1 cellular context compared by ENCODE assay signal in the genomic region with DNA sequence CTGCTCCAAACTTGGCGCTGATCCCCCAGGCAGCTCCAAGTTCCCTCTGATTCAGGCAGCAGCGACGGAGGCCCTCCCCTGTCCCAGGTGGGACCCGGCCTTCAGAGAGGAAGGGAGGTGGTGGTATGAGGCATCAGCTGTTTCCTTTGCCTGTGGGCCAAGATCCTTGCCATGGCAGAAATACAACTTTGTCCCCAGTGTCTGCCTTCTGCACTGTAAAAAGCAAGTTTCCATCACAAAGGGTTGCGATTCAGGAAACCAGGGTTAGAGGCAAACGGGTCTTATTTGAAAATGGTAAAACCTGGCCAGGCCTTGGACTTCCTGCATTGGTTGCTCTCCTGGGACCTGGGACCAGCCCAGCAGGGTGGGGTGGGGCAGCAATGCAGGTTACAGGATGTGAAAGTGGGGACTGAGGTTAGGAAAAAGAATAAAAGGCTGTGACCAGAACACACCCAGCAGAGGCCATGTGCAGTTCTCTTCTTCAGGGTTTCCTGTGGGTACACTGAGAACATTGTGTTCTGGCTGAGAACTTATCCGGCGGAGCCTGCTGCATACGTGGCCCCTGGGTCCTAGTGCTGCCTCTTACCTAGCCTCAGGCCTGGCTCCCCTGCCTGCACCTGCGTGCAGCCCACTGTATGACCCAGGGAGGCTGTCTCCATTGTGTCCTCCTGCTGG.
A peak's percentile ranks its signal among the peaks of the same experiment; 100 is the strongest.
TF ChIP-seq lines count a peak whose summit lies in the region.

No MANE protein-coding gene starts in this region.

TF ChIP-seq in HEK293, 187 proteins besides CTCF, POLR2A, EP300 and RAD21 (continued from another document and continues in another):
- TF ChIP-seq, protein P1, sequence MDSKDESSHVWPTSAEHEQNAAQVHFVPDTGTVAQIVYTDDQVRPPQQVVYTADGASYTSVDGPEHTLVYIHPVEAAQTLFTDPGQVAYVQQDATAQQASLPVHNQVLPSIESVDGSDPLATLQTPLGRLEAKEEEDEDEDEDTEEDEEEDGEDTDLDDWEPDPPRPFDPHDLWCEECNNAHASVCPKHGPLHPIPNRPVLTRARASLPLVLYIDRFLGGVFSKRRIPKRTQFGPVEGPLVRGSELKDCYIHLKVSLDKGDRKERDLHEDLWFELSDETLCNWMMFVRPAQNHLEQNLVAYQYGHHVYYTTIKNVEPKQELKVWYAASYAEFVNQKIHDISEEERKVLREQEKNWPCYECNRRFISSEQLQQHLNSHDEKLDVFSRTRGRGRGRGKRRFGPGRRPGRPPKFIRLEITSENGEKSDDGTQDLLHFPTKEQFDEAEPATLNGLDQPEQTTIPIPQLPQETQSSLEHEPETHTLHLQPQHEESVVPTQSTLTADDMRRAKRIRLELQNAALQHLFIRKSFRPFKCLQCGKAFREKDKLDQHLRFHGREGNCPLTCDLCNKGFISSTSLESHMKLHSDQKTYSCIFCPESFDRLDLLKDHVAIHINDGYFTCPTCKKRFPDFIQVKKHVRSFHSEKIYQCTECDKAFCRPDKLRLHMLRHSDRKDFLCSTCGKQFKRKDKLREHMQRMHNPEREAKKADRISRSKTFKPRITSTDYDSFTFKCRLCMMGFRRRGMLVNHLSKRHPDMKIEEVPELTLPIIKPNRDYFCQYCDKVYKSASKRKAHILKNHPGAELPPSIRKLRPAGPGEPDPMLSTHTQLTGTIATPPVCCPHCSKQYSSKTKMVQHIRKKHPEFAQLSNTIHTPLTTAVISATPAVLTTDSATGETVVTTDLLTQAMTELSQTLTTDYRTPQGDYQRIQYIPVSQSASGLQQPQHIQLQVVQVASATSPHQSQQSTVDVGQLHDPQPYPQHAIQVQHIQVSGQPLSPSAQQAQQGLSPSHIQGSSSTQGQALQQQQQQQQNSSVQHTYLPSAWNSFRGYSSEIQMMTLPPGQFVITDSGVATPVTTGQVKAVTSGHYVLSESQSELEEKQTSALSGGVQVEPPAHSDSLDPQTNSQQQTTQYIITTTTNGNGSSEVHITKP (tag by site-specific recombination; IDR thresholded peaks at IDR 0.05): peak; percentile 57
- TF ChIP-seq ZNF433 (tag by site-specific recombination; IDR thresholded peaks at IDR 0.05; ENCODE audit: low read depth) (no peak), ZNF10 (tag by site-specific recombination; IDR thresholded peaks at IDR 0.05) (no peak), ZNF777 (tag by site-specific recombination; IDR thresholded peaks at IDR 0.05; ENCODE audit: borderline replicate concordance) (no peak), ZNF561 (tag by site-specific recombination; IDR thresholded peaks at IDR 0.05; ENCODE audit: borderline replicate concordance) (no peak), RBAK (tag by site-specific recombination; IDR thresholded peaks at IDR 0.05) (no peak), ZNF202 (tag by site-specific recombination; IDR thresholded peaks at IDR 0.05; ENCODE audit: borderline replicate concordance) (no peak), ZBTB7A (tag by site-specific recombination; IDR thresholded peaks at IDR 0.05; ENCODE audit: low read depth) (no peak), ZNF175 (tag by site-specific recombination; IDR thresholded peaks at IDR 0.05) (no peak), HOXC10 (CRISPR knock-in tag; IDR thresholded peaks at IDR 0.05) (no peak), ZNF626 (tag by site-specific recombination; IDR thresholded peaks at IDR 0.05) (no peak), ZEB2 (tag by site-specific recombination; IDR thresholded peaks at IDR 0.05) (peak; percentile 20; the same call in 1 of the 2 replicates), KLF8 (tag by site-specific recombination; IDR thresholded peaks at IDR 0.05) (no peak), GFI1B (tag by site-specific recombination; IDR thresholded peaks at IDR 0.05) (no peak), ZNF747 (tag by site-specific recombination; IDR thresholded peaks at IDR 0.05) (no peak), KLF16 (tag by site-specific recombination; IDR thresholded peaks at IDR 0.05) (no peak), ZNF639 (tag by site-specific recombination; IDR thresholded peaks at IDR 0.05) (no peak), ZNF274 (IDR thresholded peaks at IDR 0.05; ENCODE audit: low read length) (no peak), ZNF274 (tag by site-specific recombination; IDR thresholded peaks at IDR 0.05; ENCODE audit: borderline replicate concordance) (no peak), ZNF211 (tag by site-specific recombination; IDR thresholded peaks at IDR 0.05; ENCODE audit: low read depth) (no peak), KLF1 (tag by site-specific recombination; IDR thresholded peaks at IDR 0.05) (peak; percentile 41; the same call in 1 of the 2 replicates), ZNF76 (tag by site-specific recombination; IDR thresholded peaks at IDR 0.05; ENCODE audit: borderline replicate concordance, low read depth) (no peak), ZNF174 (tag by site-specific recombination; IDR thresholded peaks at IDR 0.05) (no peak), ZNF391 (tag by site-specific recombination; IDR thresholded peaks at IDR 0.05; ENCODE audit: borderline replicate concordance, low read depth) (no peak), ZNF404 (tag by site-specific recombination; IDR thresholded peaks at IDR 0.05) (no peak), ZNF629 (tag by site-specific recombination; IDR thresholded peaks at IDR 0.05) (0 out of 2 replicates have a peak, but pooled peaks have one; percentile 9), ZNF350 (tag by site-specific recombination; IDR thresholded peaks at IDR 0.05) (no peak), ZNF157 (tag by site-specific recombination; IDR thresholded peaks at IDR 0.05) (no peak), ZNF214 (tag by site-specific recombination; IDR thresholded peaks at IDR 0.05; ENCODE audit: borderline replicate concordance) (no peak), SCRT2 (tag by site-specific recombination; IDR thresholded peaks at IDR 0.05) (no peak), ZBTB8A (tag by site-specific recombination; IDR thresholded peaks at IDR 0.05) (no peak), ZNF133 (tag by site-specific recombination; IDR thresholded peaks at IDR 0.05) (no peak), ZSCAN18 (tag by site-specific recombination; IDR thresholded peaks at IDR 0.05) (no peak), ZFHX2 (tag by site-specific recombination; conservative IDR thresholded peaks at IDR 0.05) (no peak), ZNF221 (tag by site-specific recombination; IDR thresholded peaks at IDR 0.05; ENCODE audit: borderline replicate concordance) (no peak), ZNF426 (tag by site-specific recombination; IDR thresholded peaks at IDR 0.05) (no peak), ZNF558 (tag by site-specific recombination; IDR thresholded peaks at IDR 0.05) (no peak), ZNF624 (tag by site-specific recombination; IDR thresholded peaks at IDR 0.05) (no peak), ZNF658 (tag by site-specific recombination; IDR thresholded peaks at IDR 0.05) (no peak), ZNF701 (tag by site-specific recombination; IDR thresholded peaks at IDR 0.05) (no peak), REPIN1 (tag by site-specific recombination; IDR thresholded peaks at IDR 0.05; ENCODE audit: low read depth) (no peak), ZNF155 (tag by site-specific recombination; IDR thresholded peaks at IDR 0.05) (no peak), MYNN (tag by site-specific recombination; IDR thresholded peaks at IDR 0.05; ENCODE audit: borderline replicate concordance) (no peak), YY1 (tag by site-specific recombination; IDR thresholded peaks at IDR 0.05) (no peak), TRIM28 (IDR thresholded peaks at IDR 0.05; ENCODE audit: borderline replicate concordance, low read length) (no peak), ZNF791 (tag by site-specific recombination; IDR thresholded peaks at IDR 0.05) (no peak), ZNF248 (tag by site-specific recombination; IDR thresholded peaks at IDR 0.05) (no peak), ZNF26 (tag by site-specific recombination; IDR thresholded peaks at IDR 0.05) (no peak), ZNF510 (tag by site-specific recombination; IDR thresholded peaks at IDR 0.05; ENCODE audit: insufficient replicate concordance) (no peak), ZBTB1 (tag by site-specific recombination; IDR thresholded peaks at IDR 0.05) (no peak), ZNF521 (tag by site-specific recombination; IDR thresholded peaks at IDR 0.05) (no peak), ZNF513 (tag by site-specific recombination; IDR thresholded peaks at IDR 0.05) (no peak), ZNF830 (tag by site-specific recombination; IDR thresholded peaks at IDR 0.05; ENCODE audit: low read depth) (no peak), GLI4 (tag by site-specific recombination; IDR thresholded peaks at IDR 0.05) (no peak)
- TF ChIP-seq, protein P2, sequence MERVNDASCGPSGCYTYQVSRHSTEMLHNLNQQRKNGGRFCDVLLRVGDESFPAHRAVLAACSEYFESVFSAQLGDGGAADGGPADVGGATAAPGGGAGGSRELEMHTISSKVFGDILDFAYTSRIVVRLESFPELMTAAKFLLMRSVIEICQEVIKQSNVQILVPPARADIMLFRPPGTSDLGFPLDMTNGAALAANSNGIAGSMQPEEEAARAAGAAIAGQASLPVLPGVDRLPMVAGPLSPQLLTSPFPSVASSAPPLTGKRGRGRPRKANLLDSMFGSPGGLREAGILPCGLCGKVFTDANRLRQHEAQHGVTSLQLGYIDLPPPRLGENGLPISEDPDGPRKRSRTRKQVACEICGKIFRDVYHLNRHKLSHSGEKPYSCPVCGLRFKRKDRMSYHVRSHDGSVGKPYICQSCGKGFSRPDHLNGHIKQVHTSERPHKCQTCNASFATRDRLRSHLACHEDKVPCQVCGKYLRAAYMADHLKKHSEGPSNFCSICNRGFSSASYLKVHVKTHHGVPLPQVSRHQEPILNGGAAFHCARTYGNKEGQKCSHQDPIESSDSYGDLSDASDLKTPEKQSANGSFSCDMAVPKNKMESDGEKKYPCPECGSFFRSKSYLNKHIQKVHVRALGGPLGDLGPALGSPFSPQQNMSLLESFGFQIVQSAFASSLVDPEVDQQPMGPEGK (tag by site-specific recombination; IDR thresholded peaks at IDR 0.05): peak; percentile 39; the same call in 1 of the 2 replicates
- TF ChIP-seq, protein P3, sequence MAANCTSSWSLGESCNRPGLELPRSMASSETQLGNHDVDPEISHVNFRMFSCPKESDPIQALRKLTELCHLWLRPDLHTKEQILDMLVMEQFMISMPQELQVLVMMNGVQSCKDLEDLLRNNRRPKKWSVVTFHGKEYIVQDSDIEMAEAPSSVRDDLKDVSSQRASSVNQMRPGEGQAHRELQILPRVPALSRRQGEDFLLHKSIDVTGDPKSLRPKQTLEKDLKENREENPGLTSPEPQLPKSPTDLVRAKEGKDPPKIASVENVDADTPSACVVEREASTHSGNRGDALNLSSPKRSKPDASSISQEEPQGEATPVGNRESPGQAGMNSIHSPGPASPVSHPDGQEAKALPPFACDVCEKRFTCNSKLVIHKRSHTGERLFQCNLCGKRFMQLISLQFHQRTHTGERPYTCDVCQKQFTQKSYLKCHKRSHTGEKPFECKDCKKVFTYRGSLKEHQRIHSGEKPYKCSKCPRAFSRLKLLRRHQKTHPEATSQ (tag by site-specific recombination; IDR thresholded peaks at IDR 0.05): no peak
- TF ChIP-seq, protein P4, sequence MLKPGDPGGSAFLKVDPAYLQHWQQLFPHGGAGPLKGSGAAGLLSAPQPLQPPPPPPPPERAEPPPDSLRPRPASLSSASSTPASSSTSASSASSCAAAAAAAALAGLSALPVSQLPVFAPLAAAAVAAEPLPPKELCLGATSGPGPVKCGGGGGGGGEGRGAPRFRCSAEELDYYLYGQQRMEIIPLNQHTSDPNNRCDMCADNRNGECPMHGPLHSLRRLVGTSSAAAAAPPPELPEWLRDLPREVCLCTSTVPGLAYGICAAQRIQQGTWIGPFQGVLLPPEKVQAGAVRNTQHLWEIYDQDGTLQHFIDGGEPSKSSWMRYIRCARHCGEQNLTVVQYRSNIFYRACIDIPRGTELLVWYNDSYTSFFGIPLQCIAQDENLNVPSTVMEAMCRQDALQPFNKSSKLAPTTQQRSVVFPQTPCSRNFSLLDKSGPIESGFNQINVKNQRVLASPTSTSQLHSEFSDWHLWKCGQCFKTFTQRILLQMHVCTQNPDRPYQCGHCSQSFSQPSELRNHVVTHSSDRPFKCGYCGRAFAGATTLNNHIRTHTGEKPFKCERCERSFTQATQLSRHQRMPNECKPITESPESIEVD (tag by site-specific recombination; IDR thresholded peaks at IDR 0.05): no peak
